Comparison of ENCODE assay signal across 8 cellular contexts in genomic region chr3:25992606-25993005, GRCh38.
"Had no signal": no experiment of that assay in that cellular context is flagged by ENCODE, and none has a peak within 500 bp of the region (broad histone marks: within the 10 kb centered on the region; RNA-seq: fewer than 3 reads in every experiment).

No MANE protein-coding gene starts in this region.

- ATAC-seq: GM12878 had no signal

- DNase-seq: GDM1, GF-D8 had no signal

- FAIRE-seq: G401.6, GM12878, GM12891, GM12892, GM18507, GM19239 had no signal

- H3K4me3 ChIP-seq: GM12878 had no signal
